In genomic region chr2:84801816-84802215, GRCh38 we compare ENCODE assay signal across 24 cellular contexts.
"Had no signal": no experiment of that assay in that cellular context is flagged by ENCODE, and none has a peak within 500 bp of the region (broad histone marks: within the 10 kb centered on the region; RNA-seq: fewer than 3 reads in every experiment).

No MANE protein-coding gene starts in this region.

- H3K9me3 ChIP-seq: gastrocnemius medialis, sigmoid colon, suprapubic skin, vagina had no signal

- H3K4me2 ChIP-seq: hepatocyte, neural progenitor cell had no signal

- H3K4me3 Mint-ChIP-seq: nephron; neural progenitor cell; stimulated activated naive CD8-positive, alpha-beta T cell treated with anti-CD3 and anti-CD28 coated beads, Interleukin-15, amount 100 ng/mL, for 72 hours had no signal

- H3K27me3 Mint-ChIP-seq: naive thymus-derived CD4-positive, alpha-beta T cell; progenitor cell of endocrine pancreas; stimulated activated naive CD8-positive, alpha-beta T cell treated with anti-CD3 and anti-CD28 coated beads, Interleukin-15, amount 100 ng/mL, for 72 hours had no signal

- H3K4me3 ChIP-seq: dorsolateral prefrontal cortex, gastrocnemius medialis, heart left ventricle, hepatocyte, left lung, neural progenitor cell, right atrium auricular region, sigmoid colon, suprapubic skin, transverse colon, vagina had no signal

- H3K27ac ChIP-seq: dorsolateral prefrontal cortex, gastrocnemius medialis, heart left ventricle, hepatocyte, left lung, neural progenitor cell, parathyroid adenoma, right atrium auricular region, sigmoid colon, suprapubic skin, transverse colon, vagina had no signal

- FAIRE-seq: islet of Langerhans had no signal

- H3K79me2 ChIP-seq: hepatocyte, parathyroid adenoma had no signal

- H3K27ac Mint-ChIP-seq: nephron; neural progenitor cell; progenitor cell of endocrine pancreas; stimulated activated naive CD8-positive, alpha-beta T cell treated with anti-CD3 and anti-CD28 coated beads, Interleukin-15, amount 100 ng/mL, for 72 hours had no signal

- H3K4me1 ChIP-seq: gastrocnemius medialis, neural progenitor cell, right atrium auricular region, sigmoid colon had no signal

- H3K36me3 Mint-ChIP-seq: neural progenitor cell had no signal

- H3K36me3 ChIP-seq: gastrocnemius medialis, heart left ventricle, left lung, neural progenitor cell, right atrium auricular region, sigmoid colon, suprapubic skin, transverse colon, vagina had no signal

- H2AFZ ChIP-seq: hepatocyte, neural progenitor cell, parathyroid adenoma had no signal

- H3K27me3 ChIP-seq: dorsolateral prefrontal cortex, gastrocnemius medialis, heart left ventricle, hepatocyte, left lung, neural progenitor cell, right atrium auricular region, sigmoid colon, suprapubic skin, transverse colon, vagina had no signal

- H3K9ac ChIP-seq: neural progenitor cell, parathyroid adenoma had no signal

- DNase-seq: dorsolateral prefrontal cortex; effector CD4-positive, alpha-beta T cell; gastrocnemius medialis; heart left ventricle; left cardiac atrium; left lung; mammary epithelial cell; mesendoderm; midbrain; naive thymus-derived CD4-positive, alpha-beta T cell; sigmoid colon; stimulated activated CD4-positive, alpha-beta T cell treated with anti-CD3 and anti-CD28 coated beads, Interleukin-2, amount 100 ng/mL, for 24 hours; stimulated activated naive CD4-positive, alpha-beta T cell; stimulated activated naive CD8-positive, alpha-beta T cell treated with anti-CD3 and anti-CD28 coated beads, Interleukin-15, amount 100 ng/mL, for 72 hours; transverse colon had no signal

- ATAC-seq: gastrocnemius medialis; heart left ventricle; left cardiac atrium; left lung; naive thymus-derived CD4-positive, alpha-beta T cell; stimulated activated naive CD8-positive, alpha-beta T cell treated with anti-CD3 and anti-CD28 coated beads, Interleukin-15, amount 100 ng/mL, for 72 hours had no signal

- H3K4me1 Mint-ChIP-seq: nephron had no signal
